In the genomic region with DNA sequence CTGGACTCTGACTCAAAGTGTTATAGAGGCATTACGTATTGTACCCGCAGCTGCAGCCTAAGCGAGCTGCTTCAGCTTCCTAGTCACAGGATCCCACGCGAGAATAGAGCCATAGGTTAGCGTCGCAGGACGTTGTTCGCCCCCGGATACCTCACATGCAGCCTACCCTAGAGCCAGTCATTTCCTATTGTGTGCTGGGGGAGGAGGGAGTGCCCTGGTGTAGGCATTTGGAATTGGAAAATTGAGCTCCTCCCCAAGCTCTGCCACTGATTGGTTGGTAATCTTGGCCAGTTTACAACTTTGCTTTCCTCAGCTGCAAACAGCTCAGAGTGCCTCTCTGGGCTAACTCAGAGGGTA, we compare ENCODE assay signal across 9 cellular contexts. TPM values are rescaled to one million over a fixed set of nuclear protein-coding genes. Genes with fewer than 3 reads are reported as not detected.
A peak's percentile ranks its signal among the peaks of the same experiment; 100 is the strongest.
DNase-seq lines count a peak whose midpoint lies in the region; ATAC-seq and TF ChIP-seq lines count a peak whose summit lies in the region.
"Had no signal": no experiment of that assay in that cellular context is flagged by ENCODE, and none has a peak within 500 bp of the region (broad histone marks: within the 10 kb centered on the region; RNA-seq: fewer than 3 reads in every experiment).

No MANE protein-coding gene starts in this region.

- H3K27ac ChIP-seq in neural cell (ENCODE audit: low read length) = peak overlapping the region; percentile 75

- no peaks in the 10 kb centered on the region for H3K9me2 ChIP-seq in neural cell (ENCODE audit: insufficient read depth, low read length)

- peak overlapping the region; percentile 46 for H2AFZ ChIP-seq in neural cell (ENCODE audit: low read depth, low read length)

- H3K79me2 ChIP-seq in neural cell (replicated peaks; ENCODE audit: insufficient read depth, low read length) = peaks cover 10% of the 10 kb centered on the region

- TF ChIP-seq RAD21 in neural cell (conservative IDR thresholded peaks at IDR 0.05) = no peak

- peaks cover 24% of the 10 kb centered on the region for H3K4me1 Mint-ChIP-seq in activated CD4-positive, alpha-beta T cell treated with anti-CD3 and anti-CD28 coated beads, Interleukin-2, amount 10 ng/mL, durations not matched to agents 7 days and 5 days

- CTCF ChIA-PET in activated CD4-positive, alpha-beta T cell treated with anti-CD3 and anti-CD28 coated beads, Interleukin-2, amount 10 ng/mL, durations not matched to agents 7 days and 5 days (lab: Charles Lee) = interaction anchor here (0.5 to 2.8 kb wide), 6 partner anchors 9 to 281 kb away, joined by 3 to 7 read pairs (median 3); no protein-coding TSS in a partner anchor

- peak overlapping the region; percentile 88 for H3K4me3 Mint-ChIP-seq in activated CD4-positive, alpha-beta T cell treated with anti-CD3 and anti-CD28 coated beads, Interleukin-2, amount 10 ng/mL, durations not matched to agents 7 days and 5 days

- peak overlapping the region; percentile 74 for H3K9ac ChIP-seq in neural cell (ENCODE audit: low read length)

- peak; percentile 33 for ATAC-seq in GM19452 (IDR thresholded peaks at IDR 0.05; ENCODE audit: unreplicated experiment)

- no peak for TF ChIP-seq EP300 in neural cell (conservative IDR thresholded peaks at IDR 0.05; ENCODE audit: poor library complexity, severe bottlenecking)

- H3K9me3 ChIP-seq in neural cell (ENCODE audit: low read length) = no peaks in the 10 kb centered on the region

- H3K36me3 Mint-ChIP-seq in activated CD4-positive, alpha-beta T cell treated with anti-CD3 and anti-CD28 coated beads, Interleukin-2, amount 10 ng/mL, durations not matched to agents 7 days and 5 days (ENCODE audit: low read depth) = peaks cover 52% of the 10 kb centered on the region

- no peaks in the 10 kb centered on the region for H3F3A ChIP-seq in neural cell (ENCODE audit: insufficient read depth, low read length, poor library complexity, severe bottlenecking)

- no peaks in the 10 kb centered on the region for H4K20me1 ChIP-seq in neural cell (ENCODE audit: insufficient read depth)

- no peak for TF ChIP-seq CTCF in neural cell (IDR thresholded peaks at IDR 0.05; ENCODE audit: poor library complexity, severe bottlenecking)

- H3K9me3 Mint-ChIP-seq in activated CD4-positive, alpha-beta T cell treated with anti-CD3 and anti-CD28 coated beads, Interleukin-2, amount 10 ng/mL, durations not matched to agents 7 days and 5 days = peaks cover 26% of the 10 kb centered on the region

- DNase-seq in Ammon's horn (ENCODE audit: low spot score) = peak; percentile 52
- peak; percentile 35 for DNase-seq in Jurkat, Clone E6-1 (ENCODE audit: low read depth, low spot score)
- DNase-seq in activated CD4-positive, alpha-beta T cell treated with anti-CD3 and anti-CD28 coated beads, Interleukin-2, amount 10 ng/mL, durations not matched to agents 7 days and 5 days = peak; percentile 43
- peak; percentile 80 for DNase-seq in fibroblast of peridontal ligament (ENCODE audit: extremely low read depth)
- DNase-seq in NCI-H1417 treated with DMSO at 0.1 percent for 48 hours (lab: John Stamatoyannopoulos, UW) = no peak
- DNase-seq in GM19240 (ENCODE audit: insufficient read length, low spot score) = no peak

- no peak overlapping the region for H3K4me2 ChIP-seq in neural cell (ENCODE audit: low read length)

- POLR2A ChIA-PET in activated CD4-positive, alpha-beta T cell treated with anti-CD3 and anti-CD28 coated beads, Interleukin-2, amount 10 ng/mL, durations not matched to agents 7 days and 5 days (lab: Charles Lee) = interaction anchor here (0.6 to 2.4 kb wide), 5 partner anchors 11 to 282 kb away, joined by 3 to 6 read pairs (median 3); partner anchors contain the start of genes ZNF174, ZNF263 and ZSCAN32

- no peaks in the 10 kb centered on the region for H3K27me3 Mint-ChIP-seq in activated CD4-positive, alpha-beta T cell treated with anti-CD3 and anti-CD28 coated beads, Interleukin-2, amount 10 ng/mL, durations not matched to agents 7 days and 5 days

- no peaks in the 10 kb centered on the region for H3K27me3 ChIP-seq in neural cell (ENCODE audit: insufficient read depth, low read depth, low read length)

- H3K27ac Mint-ChIP-seq in activated CD4-positive, alpha-beta T cell treated with anti-CD3 and anti-CD28 coated beads, Interleukin-2, amount 10 ng/mL, durations not matched to agents 7 days and 5 days = peak overlapping the region; percentile 93

- peak overlapping the region; percentile 77 for H3K4me3 ChIP-seq in Jurkat, Clone E6-1 (ENCODE audit: low read length)
- peak overlapping the region; percentile 71 for H3K4me3 ChIP-seq in neural cell (ENCODE audit: low read length)

- no peaks in the 10 kb centered on the region for H3K36me3 ChIP-seq in neural cell (ENCODE audit: insufficient read depth, low read length)

TF ChIP-seq in neural cell, 6 proteins besides CTCF, POLR2A, EP300 and RAD21:
- TF ChIP-seq REST (IDR thresholded peaks at IDR 0.05; ENCODE audit: borderline replicate concordance) = no peak
- no peak for TF ChIP-seq TAF1 (IDR thresholded peaks at IDR 0.05; ENCODE audit: low read depth)
- no peak for TF ChIP-seq SMC3 (conservative IDR thresholded peaks at IDR 0.05; ENCODE audit: poor library complexity)
- no peak for TF ChIP-seq POLR2AphosphoS5 (IDR thresholded peaks at IDR 0.05)
- TF ChIP-seq MXI1 (conservative IDR thresholded peaks at IDR 0.05; ENCODE audit: poor library complexity, severe bottlenecking) = no peak
- no peak for TF ChIP-seq EZH2 (IDR thresholded peaks at IDR 0.05; ENCODE audit: borderline replicate concordance, insufficient read depth, low read length, poor library complexity, severe bottlenecking)

RNA-seq across cellular contexts. Expression of gene NAA60, which starts 0.5 kb away (rescaled TPM):
- 38.6 TPM for polyA plus RNA-seq in Jurkat, Clone E6-1 (2012; ENCODE audit: insufficient read depth, insufficient read length)
- total RNA-seq in activated CD4-positive, alpha-beta T cell treated with anti-CD3 and anti-CD28 coated beads, Interleukin-2, amount 10 ng/mL, durations not matched to agents 7 days and 5 days = 10 to 100 TPM; 42.6 to 59.1 TPM
- 15.1 and 32.0 TPM in 2 replicates for polyA plus RNA-seq in neural cell
- 22.9 and 30.7 TPM in 2 replicates for polyA minus RNA-seq in neural cell

RNA-seq across cellular contexts. Expression of gene ZNF597, which starts 0.7 kb away (rescaled TPM):
- 1.4 TPM for polyA plus RNA-seq in Jurkat, Clone E6-1 (2012; ENCODE audit: insufficient read depth, insufficient read length)
- total RNA-seq in activated CD4-positive, alpha-beta T cell treated with anti-CD3 and anti-CD28 coated beads, Interleukin-2, amount 10 ng/mL, durations not matched to agents 7 days and 5 days = 1 to 10 TPM; 2.5 to 2.7 TPM
- 1.8 and 2.0 TPM in 2 replicates for polyA plus RNA-seq in neural cell
- polyA minus RNA-seq in neural cell = 6.1 and 6.8 TPM in 2 replicates

RNA-seq across cellular contexts. Expression of gene ZNF174, which starts 43.0 kb away (rescaled TPM):
- 12.5 TPM for polyA plus RNA-seq in Jurkat, Clone E6-1 (2012; ENCODE audit: insufficient read depth, insufficient read length)
- total RNA-seq in activated CD4-positive, alpha-beta T cell treated with anti-CD3 and anti-CD28 coated beads, Interleukin-2, amount 10 ng/mL, durations not matched to agents 7 days and 5 days = 10 to 100 TPM; 11.4 to 12.7 TPM
- 13.0 and 14.8 TPM in 2 replicates for polyA plus RNA-seq in neural cell
- 16.3 and 21.2 TPM in 2 replicates for polyA minus RNA-seq in neural cell

RNA-seq across cellular contexts. Expression of gene ZSCAN32, which starts 43.2 kb away (rescaled TPM):
- 22.9 TPM for polyA plus RNA-seq in Jurkat, Clone E6-1 (2012; ENCODE audit: insufficient read depth, insufficient read length)
- total RNA-seq in activated CD4-positive, alpha-beta T cell treated with anti-CD3 and anti-CD28 coated beads, Interleukin-2, amount 10 ng/mL, durations not matched to agents 7 days and 5 days = 10 to 100 TPM; 19.5 to 21.4 TPM
- polyA plus RNA-seq in neural cell = 22.0 and 28.4 TPM in 2 replicates
- polyA minus RNA-seq in neural cell = 19.2 and 19.4 TPM in 2 replicates

RNA-seq across cellular contexts. Expression of gene C16orf90, which starts 51.3 kb away (rescaled TPM):
- not detected for polyA plus RNA-seq in Jurkat, Clone E6-1 (2012; ENCODE audit: insufficient read depth, insufficient read length)
- not detected for total RNA-seq in activated CD4-positive, alpha-beta T cell treated with anti-CD3 and anti-CD28 coated beads, Interleukin-2, amount 10 ng/mL, durations not matched to agents 7 days and 5 days
- not detected in 2 replicates for polyA plus RNA-seq in neural cell
- not detected in 2 replicates for polyA minus RNA-seq in neural cell
- total RNA-seq: T-helper 1 cell treated with Interleukin-12 subunit alpha and Interleukin-12 subunit beta and Interleukin-4 antibody, amounts not matched to agents 30 ng/mL and 1 ng/mL, for 36 hours had no signal

Comparison
In these comparisons a context has a peak if more than half of its experiments do, and no peak if none do; other contexts are left out.
1. DNase-seq: peak in Ammon's horn (single experiment), Jurkat, Clone E6-1 (single experiment), activated CD4-positive, alpha-beta T cell treated with anti-CD3 and anti-CD28 coated beads, Interleukin-2, amount 10 ng/mL, durations not matched to agents 7 days and 5 days (single experiment) and fibroblast of peridontal ligament (single experiment); none in NCI-H1417 treated with DMSO at 0.1 percent for 48 hours (single experiment) and GM19240 (single experiment).